Comparison of ENCODE assay signal across 8 cellular contexts in the genomic region with DNA sequence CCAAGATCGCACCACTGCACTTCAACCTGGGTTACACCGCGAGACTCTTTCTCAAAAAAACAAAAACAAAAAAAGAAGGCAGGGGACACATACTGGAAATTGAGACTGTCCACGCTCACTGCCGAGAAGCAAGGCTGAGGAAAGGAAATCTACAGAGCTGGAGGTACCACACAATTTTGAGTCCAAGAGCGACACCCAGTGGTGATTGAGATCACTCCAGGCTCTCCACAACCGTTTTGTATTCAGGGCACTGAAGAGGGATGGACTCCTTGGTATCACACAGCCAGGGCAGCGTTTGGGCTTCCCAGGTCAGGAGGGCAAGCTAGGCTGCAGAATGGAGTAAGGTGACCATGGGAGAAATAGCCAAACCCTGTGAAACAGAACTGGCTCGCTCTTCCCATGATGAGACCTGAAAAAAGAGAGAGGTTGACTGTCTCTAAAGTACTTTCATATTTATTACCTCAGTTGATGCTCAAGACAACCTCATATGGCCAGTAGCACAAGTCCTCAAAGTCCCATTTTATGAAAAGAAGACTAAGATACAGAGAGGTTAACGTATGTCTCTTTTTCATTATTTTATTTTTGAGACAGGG.
DNase-seq lines count a peak whose midpoint lies in the region; ATAC-seq and TF ChIP-seq lines count a peak whose summit lies in the region.

No MANE protein-coding gene starts in this region.

- no peak overlapping the region for H3K27ac ChIP-seq in coronary artery
- H3K27ac ChIP-seq in right lobe of liver = no peak overlapping the region

- no peaks in the 10 kb centered on the region for H3K36me3 ChIP-seq in right lobe of liver

- intact Hi-C loops in activated CD4-positive, alpha-beta T cell treated with anti-CD3 and anti-CD28 coated beads for 36 hours (cut with DNase I, micrococcal nuclease) = loop anchor here (1.0 to 5.0 kb wide), 4 partner anchors 149 to 1115 kb away; no protein-coding TSS in a partner anchor
- intact Hi-C loops in right lobe of liver (cut with DNase I) = loop anchor here in 1 of 2 donors (5.0 kb wide), 1 partner anchor 150 kb away; a partner anchor contains a TSS

- no peaks in the 10 kb centered on the region for H3K9me3 Mint-ChIP-seq in activated CD4-positive, alpha-beta T cell treated with anti-CD3 and anti-CD28 coated beads for 36 hours (ENCODE audit: low read depth)

- H3K36me3 Mint-ChIP-seq in activated CD4-positive, alpha-beta T cell treated with anti-CD3 and anti-CD28 coated beads for 36 hours (ENCODE audit: low read depth) = no peaks in the 10 kb centered on the region

- H3K9me3 ChIP-seq in right lobe of liver = no peaks in the 10 kb centered on the region

- H3K27ac Mint-ChIP-seq in activated CD4-positive, alpha-beta T cell treated with anti-CD3 and anti-CD28 coated beads for 36 hours = no peak overlapping the region

- H3K4me3 Mint-ChIP-seq in activated CD4-positive, alpha-beta T cell treated with anti-CD3 and anti-CD28 coated beads for 36 hours = no peak overlapping the region

- POLR2A ChIA-PET in activated CD4-positive, alpha-beta T cell treated with anti-CD3 and anti-CD28 coated beads for 36 hours (lab: Charles Lee) = interaction anchor here (0.9 kb wide), 1 partner anchor 149 kb away, joined by 3 read pairs; no protein-coding TSS in a partner anchor

- WGBS in right lobe of liver (ENCODE audit: insufficient coverage, low coverage, low lambda C conversion rate, missing lambda C conversion rate) = 16% methylated on average over 9 of the region's 10 CpGs

- H3K27me3 ChIP-seq in right lobe of liver = no peaks in the 10 kb centered on the region

- peak; percentile 16 for TF ChIP-seq CTCF in GM12801 (IDR thresholded peaks at IDR 0.05; ENCODE audit: extremely low read depth, insufficient read length)
- peak; percentile 36 for TF ChIP-seq CTCF in coronary artery (IDR thresholded peaks at IDR 0.05)
- TF ChIP-seq CTCF in right lobe of liver (IDR thresholded peaks at IDR 0.05) = peak; percentile 62 to 77 (median 72)

- no peaks in the 10 kb centered on the region for H3K4me1 Mint-ChIP-seq in activated CD4-positive, alpha-beta T cell treated with anti-CD3 and anti-CD28 coated beads for 36 hours

- no peak for TF ChIP-seq POLR2A in right lobe of liver (IDR thresholded peaks at IDR 0.05)

- DNase-seq in NCI-H524 treated with DMSO at 0.1 percent for 48 hours (lab: John Stamatoyannopoulos, UW) (peak; percentile 55), coronary artery (ENCODE audit: low spot score) (peak; percentile 73), right lobe of liver (peak; percentile 37 to 71 (median 60)), cortex of kidney (lab: John Stamatoyannopoulos, UW) (no peak)
- DNase-seq in activated CD4-positive, alpha-beta T cell treated with anti-CD3 and anti-CD28 coated beads for 36 hours = peak; percentile 83
- peak; percentile 39 for DNase-seq in stimulated activated CD8-positive, alpha-beta memory T cell treated with anti-CD3 and anti-CD28 coated beads, Interleukin-12 subunit alpha, Interleukin-12 subunit beta, amount 100 ng/mL, for 1 hour (ENCODE audit: low read depth)

- ATAC-seq in HG03432 (IDR thresholded peaks at IDR 0.05; ENCODE audit: unreplicated experiment) = peak; percentile 58
- peak; percentile 92 for ATAC-seq in activated CD4-positive, alpha-beta T cell treated with anti-CD3 and anti-CD28 coated beads for 36 hours
- ATAC-seq in right lobe of liver = peak; percentile 93 to 97 (median 96)

- no peak overlapping the region for H3K4me3 ChIP-seq in coronary artery
- H3K4me3 ChIP-seq in right lobe of liver = no peak overlapping the region

- H3K4me1 ChIP-seq in right lobe of liver = no peaks in the 10 kb centered on the region

- CTCF ChIA-PET in activated CD4-positive, alpha-beta T cell treated with anti-CD3 and anti-CD28 coated beads for 36 hours (lab: Charles Lee) = interaction anchor here (0.7 to 3.9 kb wide), 9 partner anchors 10 to 765 kb away, joined by 3 to 49 read pairs (median 4); a partner anchor contains a TSS

- peaks cover 25% of the 10 kb centered on the region for H3K27me3 Mint-ChIP-seq in activated CD4-positive, alpha-beta T cell treated with anti-CD3 and anti-CD28 coated beads for 36 hours

Comparison
In these comparisons a context has a peak if more than half of its experiments do, and no peak if none do; other contexts are left out.
1. CTCF ChIP-seq: peak in every context shown above with its lines; median percentile 72 in right lobe of liver; 36 in coronary artery; 16 in GM12801.